Comparison of ENCODE assay signal across 23 cellular contexts in genomic region chr1:35563166-35563565, GRCh38. TPM values are rescaled to one million over a fixed set of nuclear protein-coding genes. Genes with fewer than 3 reads are reported as not detected.
"Had no signal": no experiment of that assay in that cellular context is flagged by ENCODE, and none has a peak within 500 bp of the region (broad histone marks: within the 10 kb centered on the region; RNA-seq: fewer than 3 reads in every experiment).

No MANE protein-coding gene starts in this region.

- H3K36me3 ChIP-seq: prostate gland, upper lobe of right lung had no signal

- H3K4me3 ChIP-seq: body of pancreas, coronary artery, left ventricle myocardium inferior, prostate gland, skin epidermis, thoracic aorta, upper lobe of right lung had no signal

- H3K9me3 Mint-ChIP-seq: activated naive CD4-positive, alpha-beta T cell treated with anti-CD3 and anti-CD28 coated beads, Interleukin-2, amount 50 U/mL, for 72 hours; central memory CD8-positive, alpha-beta T cell; natural killer cell; stimulated activated naive CD8-positive, alpha-beta T cell treated with anti-CD3 and anti-CD28 coated beads, Interleukin-15, amount 100 ng/mL, for 72 hours had no signal

- H3K27me3 ChIP-seq: body of pancreas, upper lobe of right lung had no signal

- H3K27me3 Mint-ChIP-seq: central memory CD8-positive, alpha-beta T cell; stimulated activated naive CD8-positive, alpha-beta T cell treated with anti-CD3 and anti-CD28 coated beads, Interleukin-15, amount 100 ng/mL, for 72 hours had no signal

- H3K4me3 Mint-ChIP-seq: central memory CD8-positive, alpha-beta T cell; natural killer cell; stimulated activated naive CD8-positive, alpha-beta T cell treated with anti-CD3 and anti-CD28 coated beads, Interleukin-15, amount 100 ng/mL, for 72 hours had no signal

- H3K9me3 ChIP-seq: body of pancreas, left ventricle myocardium inferior, prostate gland, thoracic aorta, upper lobe of right lung had no signal

- H3K27ac Mint-ChIP-seq: stimulated activated naive CD8-positive, alpha-beta T cell treated with anti-CD3 and anti-CD28 coated beads, Interleukin-15, amount 100 ng/mL, for 72 hours had no signal

- H3K27ac ChIP-seq: body of pancreas, coronary artery, left ventricle myocardium inferior, prostate gland, skin epidermis, thoracic aorta, upper lobe of right lung, VCaP had no signal

- H3K36me3 Mint-ChIP-seq: natural killer cell had no signal

- DNase-seq: activated CD4-positive, alpha-beta T cell treated with anti-CD3 and anti-CD28 coated beads for 1 hour; activated CD4-positive, alpha-beta T cell treated with anti-CD3 and anti-CD28 coated beads, Interleukin-2, amount 50 U/mL, for 48 hours; activated effector memory CD4-positive, alpha-beta T cell treated with anti-CD3 and anti-CD28 coated beads, Interleukin-2, amount 50 U/mL, for 16 hours; amygdala; body of pancreas; effector CD4-positive, alpha-beta T cell; foreskin fibroblast; glutamatergic neuron; left ventricle myocardium inferior; natural killer cell; occipital lobe; stimulated activated CD4-positive, alpha-beta T cell treated with anti-CD3 and anti-CD28 coated beads, Interleukin-4, amount 100 ng/mL, for 24 hours; stimulated activated naive CD8-positive, alpha-beta T cell treated with anti-CD3 and anti-CD28 coated beads, Interleukin-15, amount 100 ng/mL, for 72 hours; upper lobe of right lung had no signal

- ATAC-seq: activated naive CD4-positive, alpha-beta T cell treated with anti-CD3 and anti-CD28 coated beads, Interleukin-2, amount 50 U/mL, for 72 hours; body of pancreas; natural killer cell; right cardiac atrium; stimulated activated naive CD8-positive, alpha-beta T cell treated with anti-CD3 and anti-CD28 coated beads, Interleukin-15, amount 100 ng/mL, for 72 hours; upper lobe of right lung had no signal

RNA-seq across cellular contexts. Expression of gene TFAP2E, which starts 9.9 kb away (rescaled TPM):
- total RNA-seq: body of pancreas, endothelial cell of umbilical vein had no signal
